Comparison of ENCODE assay signal across 8 cellular contexts in the genomic region with DNA sequence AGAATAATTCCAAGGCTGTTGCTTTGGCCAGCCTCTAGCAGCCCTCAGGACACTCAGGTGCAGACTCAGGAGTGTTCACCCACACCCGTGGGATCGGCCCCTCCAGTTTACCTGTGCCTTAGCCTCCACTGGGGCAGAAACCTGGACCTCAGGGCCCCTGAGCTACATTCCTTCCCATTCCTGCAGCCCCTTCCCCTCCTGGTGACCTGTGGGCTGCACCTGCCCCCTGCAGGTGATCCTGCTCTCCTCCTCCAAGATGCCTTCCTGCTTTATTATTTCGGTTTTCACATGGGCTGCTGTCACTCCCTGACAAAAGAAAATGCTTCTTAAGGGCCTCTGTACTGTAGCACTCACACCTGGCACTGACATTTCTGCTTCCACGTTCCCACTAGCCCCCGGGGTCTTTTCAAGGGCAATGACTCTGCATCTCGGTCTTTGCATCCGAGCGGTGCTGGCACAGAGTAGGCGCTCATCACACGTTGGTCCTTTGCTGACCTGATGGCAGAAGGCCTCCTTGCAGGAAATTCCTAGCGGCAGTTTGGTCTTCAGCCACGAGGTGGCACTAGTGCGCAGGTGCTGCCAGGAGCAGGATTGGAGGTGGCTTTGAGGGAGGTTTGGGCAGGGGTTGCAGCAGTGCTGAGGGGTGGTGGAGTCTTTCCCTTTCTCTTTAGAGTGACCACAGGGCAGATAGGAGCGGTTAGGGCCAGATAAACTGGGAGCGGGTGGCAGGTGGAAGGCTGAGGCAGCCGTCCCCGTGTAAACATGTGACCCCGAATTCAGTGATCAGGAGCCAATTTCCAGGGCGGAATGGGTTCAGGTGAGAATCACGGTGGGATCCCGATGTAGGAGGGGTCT. TPM values are rescaled to one million over a fixed set of nuclear protein-coding genes. Genes with fewer than 3 reads are reported as not detected.
DNase-seq lines count a peak whose midpoint lies in the region; ATAC-seq and TF ChIP-seq lines count a peak whose summit lies in the region.

No MANE protein-coding gene starts in this region.

- peaks cover 5% of the 10 kb centered on the region for H3K4me1 Mint-ChIP-seq in activated naive CD8-positive, alpha-beta T cell (ENCODE audit: low read depth)

- H3K9ac ChIP-seq in MM.1S (ENCODE audit: low read length), result peak overlapping the region; percentile 45; the same call in 1 of the 2 replicates

- peak overlapping the region; percentile 89 for H3K4me2 ChIP-seq in MM.1S (ENCODE audit: low read depth, low read length)

- no peak overlapping the region for H3K27ac Mint-ChIP-seq in activated naive CD8-positive, alpha-beta T cell

- H3K9me3 ChIP-seq in MM.1S (replicated peaks; ENCODE audit: insufficient read depth, low read length) (no peaks in the 10 kb centered on the region), left ventricle myocardium inferior (replicated peaks) (no peaks in the 10 kb centered on the region)

- no peak for ATAC-seq in HG03025 (IDR thresholded peaks at IDR 0.05; ENCODE audit: low FRiP score, unreplicated experiment)
- no peak for ATAC-seq in GM18870 (IDR thresholded peaks at IDR 0.05; ENCODE audit: unreplicated experiment)

- H3K9me3 Mint-ChIP-seq in activated naive CD8-positive, alpha-beta T cell (ENCODE audit: low read depth), result no peaks in the 10 kb centered on the region

- no peaks in the 10 kb centered on the region for H3K79me2 ChIP-seq in MM.1S (ENCODE audit: low read length)

- H3F3A ChIP-seq in MM.1S (ENCODE audit: insufficient read depth, low read length), result no peaks in the 10 kb centered on the region

- DNase-seq in GM10266 (ENCODE audit: extremely low spot score), result peak; percentile 71
- peak; percentile 87 for DNase-seq in MM.1S
- peak; percentile 67 for DNase-seq in SKM-1 treated with dmso at 0.1 percent for 144 hours (lab: John Stamatoyannopoulos, UW; ENCODE audit: unreplicated experiment)
- DNase-seq in left ventricle myocardium inferior, result peak; percentile 62
- no peak for DNase-seq in retinal pigment epithelial cell (ENCODE audit: low read depth)

- H3K4me3 Mint-ChIP-seq in activated naive CD8-positive, alpha-beta T cell, result peak overlapping the region; percentile 57

- intact Hi-C loops in left ventricle myocardium inferior (cut with micrococcal nuclease), result no loop called here

- no peaks in the 10 kb centered on the region for H3K36me3 Mint-ChIP-seq in activated naive CD8-positive, alpha-beta T cell

- H3K36me3 ChIP-seq in MM.1S (replicated peaks; ENCODE audit: insufficient read depth, low read length), result no peaks in the 10 kb centered on the region
- no peaks in the 10 kb centered on the region for H3K36me3 ChIP-seq in left ventricle myocardium inferior

- peaks cover 16% of the 10 kb centered on the region for H3K4me1 ChIP-seq in MM.1S (ENCODE audit: low read length)
- no peaks in the 10 kb centered on the region for H3K4me1 ChIP-seq in left ventricle myocardium inferior

- no peaks in the 10 kb centered on the region for H3K9me2 ChIP-seq in MM.1S (replicated peaks; ENCODE audit: insufficient read depth, low read length)

- H3K4me3 ChIP-seq in MM.1S (ENCODE audit: low read length), result peak overlapping the region; percentile 57
- no peak overlapping the region for H3K4me3 ChIP-seq in left ventricle myocardium inferior
- H3K4me3 ChIP-seq in retinal pigment epithelial cell (ENCODE audit: low read length), result peak overlapping the region; percentile 32

- no peaks in the 10 kb centered on the region for H4K20me1 ChIP-seq in MM.1S (ENCODE audit: insufficient read depth, low read length)

- TF ChIP-seq CTCF in GM10266 (IDR thresholded peaks at IDR 0.05; ENCODE audit: control insufficient read depth, insufficient read depth, low read depth, missing control alignments), result peak; percentile 98
- TF ChIP-seq CTCF in MM.1S (IDR thresholded peaks at IDR 0.05; ENCODE audit: low read length), result peak; percentile 99
- peak; percentile 91 for TF ChIP-seq CTCF in left ventricle myocardium inferior (IDR thresholded peaks at IDR 0.05; ENCODE audit: borderline replicate concordance)
- peak; percentile 99 for TF ChIP-seq CTCF in retinal pigment epithelial cell (conservative IDR thresholded peaks at IDR 0.05; ENCODE audit: low read depth, low read length)

- H3K27ac ChIP-seq in MM.1S (ENCODE audit: low read length), result no peak overlapping the region
- H3K27ac ChIP-seq in left ventricle myocardium inferior (replicated peaks), result no peak overlapping the region

- H2AFZ ChIP-seq in MM.1S (ENCODE audit: low read length), result peak overlapping the region; percentile 96

- H3K27me3 ChIP-seq in MM.1S (replicated peaks; ENCODE audit: insufficient read depth, low read length), result no peaks in the 10 kb centered on the region
- H3K27me3 ChIP-seq in left ventricle myocardium inferior (ENCODE audit: low read depth), result peaks cover 56% of the 10 kb centered on the region

- H3K27me3 Mint-ChIP-seq in activated naive CD8-positive, alpha-beta T cell, result peaks cover 3% of the 10 kb centered on the region

RNA-seq across cellular contexts. Expression of a gene that starts 25.3 kb away (rescaled TPM):
- total RNA-seq in left ventricle myocardium inferior, result 14.6 TPM
